In the genomic region with DNA sequence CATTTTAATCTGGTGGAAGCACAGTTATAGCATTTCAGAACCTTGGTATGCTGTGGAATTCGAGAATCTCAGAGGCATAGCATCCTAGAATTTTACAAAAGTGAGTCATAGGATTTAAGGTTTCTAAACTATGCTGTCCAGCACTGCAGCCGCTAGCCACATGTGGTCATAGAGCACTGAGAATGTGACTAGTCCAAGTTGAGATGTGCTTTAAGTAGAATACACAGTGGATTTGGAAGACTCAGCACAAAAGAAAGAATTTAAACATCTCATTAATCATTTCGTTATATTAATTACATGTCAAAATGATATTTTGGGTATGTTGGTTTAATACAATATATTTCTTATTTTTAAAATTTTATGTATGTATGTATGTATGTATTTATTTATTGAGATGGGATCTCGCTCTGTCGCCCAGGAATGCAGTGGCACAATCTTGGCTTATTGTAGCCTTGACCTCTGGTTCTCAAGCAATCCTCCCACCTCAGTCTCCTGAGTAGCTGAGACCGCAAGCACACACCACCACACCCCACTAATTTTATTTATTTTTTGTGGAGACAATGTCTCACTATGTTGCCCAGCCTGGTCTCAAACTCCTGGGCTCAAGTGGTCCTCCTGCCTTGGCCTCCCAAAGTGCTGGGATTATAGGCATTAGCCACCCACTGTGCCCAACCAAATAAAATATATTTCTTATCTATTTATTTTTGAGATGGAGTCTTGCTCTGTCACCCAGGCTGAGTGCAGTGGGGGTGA, we compare ENCODE assay signal across 11 cellular contexts. TPM values are rescaled to one million over a fixed set of nuclear protein-coding genes. Genes with fewer than 3 reads are reported as not detected.
A peak's percentile ranks its signal among the peaks of the same experiment; 100 is the strongest.
DNase-seq lines count a peak whose midpoint lies in the region; ATAC-seq and TF ChIP-seq lines count a peak whose summit lies in the region.
"Had no signal": no experiment of that assay in that cellular context is flagged by ENCODE, and none has a peak within 500 bp of the region (broad histone marks: within the 10 kb centered on the region; RNA-seq: fewer than 3 reads in every experiment).

No MANE protein-coding gene starts in this region.

- H3K9me3 ChIP-seq in GM23248 (ENCODE audit: low read depth), result no peaks in the 10 kb centered on the region
- no peaks in the 10 kb centered on the region for H3K9me3 ChIP-seq in sigmoid colon
- H3K9me3 ChIP-seq in WERI-Rb-1 (ENCODE audit: severe bottlenecking), result no peaks in the 10 kb centered on the region
- H3K9me3 ChIP-seq: heart left ventricle had no signal

- H3K4me3 ChIP-seq in GM23248 (no peak overlapping the region), fibroblast of mammary gland (ENCODE audit: control insufficient read depth, low read depth, low read length) (no peak overlapping the region), sigmoid colon (no peak overlapping the region), WERI-Rb-1 (ENCODE audit: low read depth, low read length) (no peak overlapping the region)
- H3K4me3 ChIP-seq: heart left ventricle had no signal

- no peak overlapping the region for H3K9ac ChIP-seq in GM23248

- intact Hi-C loops in sigmoid colon (cut with DNase I), result no loop called here

- H2AFZ ChIP-seq in GM23248, result no peak overlapping the region

- H3K36me3 ChIP-seq in GM23248 (ENCODE audit: low read depth) (no peaks in the 10 kb centered on the region), sigmoid colon (no peaks in the 10 kb centered on the region), WERI-Rb-1 (no peaks in the 10 kb centered on the region)
- H3K36me3 ChIP-seq: heart left ventricle had no signal

- H3K4me1 ChIP-seq in GM23248 (ENCODE audit: insufficient read depth), result peaks cover 55% of the 10 kb centered on the region
- peaks cover 0 to 18% (median 10%) of the 10 kb centered on the region in 4 donors for H3K4me1 ChIP-seq in sigmoid colon

- in situ Hi-C loops in GM23248 (cut with MboI), result loop anchor here (5.0 to 10.0 kb wide), 2 partner anchors 52 to 175 kb away; a partner anchor contains a TSS

- peak overlapping the region; percentile 11 for H3K4me2 ChIP-seq in GM23248 (ENCODE audit: unreplicated experiment)

- no peak for TF ChIP-seq CTCF in fibroblast of mammary gland (conservative IDR thresholded peaks at IDR 0.05; ENCODE audit: control insufficient read depth, insufficient read depth, low read depth, low read length)
- no peak for TF ChIP-seq CTCF in sigmoid colon (IDR thresholded peaks at IDR 0.05)
- no peak for TF ChIP-seq CTCF in WERI-Rb-1 (IDR thresholded peaks at IDR 0.05; ENCODE audit: low read depth, low read length)

- H3K79me2 ChIP-seq in GM23248 (ENCODE audit: insufficient read depth), result no peaks in the 10 kb centered on the region

- DNase-seq in GM23248 (peak; percentile 98), fibroblast of mammary gland (ENCODE audit: low read depth) (peak; percentile 97), renal cortical epithelial cell (ENCODE audit: low read depth) (peak; percentile 97), sigmoid colon (no peak), WERI-Rb-1 (no peak)
- DNase-seq: aorta; heart left ventricle; stimulated activated CD4-positive, alpha-beta T cell treated with anti-CD3 and anti-CD28 coated beads, Interleukin-12 subunit alpha, Interleukin-12 subunit beta, amount 100 ng/mL, for 4 hours had no signal

- H3F3A ChIP-seq in GM23248 (ENCODE audit: insufficient read depth), result peaks cover 43% of the 10 kb centered on the region

- H3K27me3 ChIP-seq in GM23248 (replicated peaks; ENCODE audit: insufficient read depth), result no peaks in the 10 kb centered on the region
- no peaks in the 10 kb centered on the region for H3K27me3 ChIP-seq in sigmoid colon
- H3K27me3 ChIP-seq in WERI-Rb-1 (ENCODE audit: insufficient read depth, low read depth, severe bottlenecking), result no peaks in the 10 kb centered on the region
- H3K27me3 ChIP-seq: heart left ventricle had no signal

- 5 to 6% methylated on average over 6 of the region's 6 CpGs for WGBS in GM23248 (ENCODE audit: low coverage in 1 of 2, low lambda C conversion rate in 2 of 2, missing lambda C conversion rate in 2 of 2), 2 experiments
- 76% methylated on average over 6 of the region's 6 CpGs for WGBS in sigmoid colon, 2 donors

- H3K27ac ChIP-seq in GM23248 (peak overlapping the region; percentile 76), sigmoid colon (peak overlapping the region in 1 of 4 donors; percentile 11), WERI-Rb-1 (no peak overlapping the region)
- H3K27ac ChIP-seq: heart left ventricle had no signal

- H3K9me2 ChIP-seq in GM23248 (ENCODE audit: insufficient read depth), result no peaks in the 10 kb centered on the region

- no peak for TF ChIP-seq EP300 in sigmoid colon (IDR thresholded peaks at IDR 0.05)

- no peak for TF ChIP-seq POLR2A in sigmoid colon (IDR thresholded peaks at IDR 0.05)

- ATAC-seq in SK-N-SH treated with all-trans-retinoic acid at 6 μM for 48 hours, result peak; percentile 86
- ATAC-seq in HG02623 (IDR thresholded peaks at IDR 0.05; ENCODE audit: unreplicated experiment), result no peak
- no peak for ATAC-seq in GM19023 (IDR thresholded peaks at IDR 0.05; ENCODE audit: unreplicated experiment)
- ATAC-seq: heart left ventricle had no signal

- no peaks in the 10 kb centered on the region for H4K20me1 ChIP-seq in GM23248 (ENCODE audit: insufficient read depth)

TF ChIP-seq in SK-N-SH treated with all-trans-retinoic acid at 6 μM for 48 hours, 23 proteins besides CTCF, POLR2A, EP300 and RAD21:
- 0 out of 2 replicates have a peak, but pooled peaks have one; percentile 12 for TF ChIP-seq CSDC2 (CRISPR knock-in tag; IDR thresholded peaks at IDR 0.05)
- 0 out of 2 replicates have a peak, but pooled peaks have one; percentile 48 for TF ChIP-seq ISL1 (CRISPR knock-in tag; IDR thresholded peaks at IDR 0.05)
- TF ChIP-seq ESRRG (CRISPR knock-in tag; IDR thresholded peaks at IDR 0.05), result no peak
- TF ChIP-seq SNAI2 (CRISPR knock-in tag; IDR thresholded peaks at IDR 0.05), result 0 out of 2 replicates have a peak, but pooled peaks have one; percentile 28

RNA-seq across cellular contexts. Expression of a gene that starts 20.4 kb away (rescaled TPM):
- total RNA-seq in GM23248 (2014; rRNA removed; shearing (Covaris generic)), result 1,694 and 1,749 TPM in 2 replicates
- polyA plus RNA-seq in GM23248 (2016; fragmentation: Nextera tagmentation; extraction: Ambion mirVana) (1,343 and 1,380 TPM in 2 replicates), sigmoid colon (1,000 to 10,000 TPM; 3,769 to 7,878 (median 4,593) TPM)
- total RNA-seq in renal cortical epithelial cell (1,285 and 3,835 TPM in 2 replicates), sigmoid colon (1,000 to 10,000 TPM; 3,111 to 5,491 (median 5,342) TPM)

RNA-seq across cellular contexts. Expression of a gene that starts 38.0 kb away (rescaled TPM):
- 129 and 159 TPM in 2 replicates for total RNA-seq in GM23248 (2014; rRNA removed; shearing (Covaris generic))
- polyA plus RNA-seq in GM23248 (2016; fragmentation: Nextera tagmentation; extraction: Ambion mirVana), result 39.1 and 41.3 TPM in 2 replicates
- total RNA-seq in renal cortical epithelial cell, result 86.0 and 225 TPM in 2 replicates
- 10 to 100 TPM; 26.5 to 74.8 (median 43.7) TPM for total RNA-seq in sigmoid colon
- polyA plus RNA-seq in sigmoid colon, result 10 to 100 TPM in 2 of 3 donors, 1 to 10 TPM in 1; 5.4 to 39.4 (median 13.9) TPM

RNA-seq across cellular contexts. Expression of a gene that starts 57.2 kb away (rescaled TPM):
- total RNA-seq in GM23248 (2014; rRNA removed; shearing (Covaris generic)), result 0.25 TPM in 1 of 2 replicates, not detected in the other
- 2.7 and 6.1 TPM in 2 replicates for polyA plus RNA-seq in GM23248 (2016; fragmentation: Nextera tagmentation; extraction: Ambion mirVana)
- total RNA-seq in renal cortical epithelial cell, result 25.4 and 42.5 TPM in 2 replicates
- total RNA-seq in sigmoid colon, result 100 to 1,000 TPM; 176 to 362 (median 199) TPM
- polyA plus RNA-seq in sigmoid colon, result 1,000 to 10,000 TPM in 1 of 3 donors, 100 to 1,000 TPM in 2; 208 to 2,186 (median 596) TPM

Comparison
In these comparisons a context has a peak if more than half of its experiments do, and no peak if none do; other contexts are left out.
1. DNase-seq: peak in GM23248 (single experiment), fibroblast of mammary gland (single experiment) and renal cortical epithelial cell (single experiment); none in sigmoid colon (single experiment) and WERI-Rb-1 (single experiment).
2. RNA of a gene that starts 57.2 kb away (total RNA-seq): 176 to 362 TPM in sigmoid colon and 25.4 to 42.5 TPM in renal cortical epithelial cell; 0.25 TPM in GM23248; every median in the first group is over 10 times any median in the second.